ENCODE assay signal across 15 cellular contexts in the genomic region with DNA sequence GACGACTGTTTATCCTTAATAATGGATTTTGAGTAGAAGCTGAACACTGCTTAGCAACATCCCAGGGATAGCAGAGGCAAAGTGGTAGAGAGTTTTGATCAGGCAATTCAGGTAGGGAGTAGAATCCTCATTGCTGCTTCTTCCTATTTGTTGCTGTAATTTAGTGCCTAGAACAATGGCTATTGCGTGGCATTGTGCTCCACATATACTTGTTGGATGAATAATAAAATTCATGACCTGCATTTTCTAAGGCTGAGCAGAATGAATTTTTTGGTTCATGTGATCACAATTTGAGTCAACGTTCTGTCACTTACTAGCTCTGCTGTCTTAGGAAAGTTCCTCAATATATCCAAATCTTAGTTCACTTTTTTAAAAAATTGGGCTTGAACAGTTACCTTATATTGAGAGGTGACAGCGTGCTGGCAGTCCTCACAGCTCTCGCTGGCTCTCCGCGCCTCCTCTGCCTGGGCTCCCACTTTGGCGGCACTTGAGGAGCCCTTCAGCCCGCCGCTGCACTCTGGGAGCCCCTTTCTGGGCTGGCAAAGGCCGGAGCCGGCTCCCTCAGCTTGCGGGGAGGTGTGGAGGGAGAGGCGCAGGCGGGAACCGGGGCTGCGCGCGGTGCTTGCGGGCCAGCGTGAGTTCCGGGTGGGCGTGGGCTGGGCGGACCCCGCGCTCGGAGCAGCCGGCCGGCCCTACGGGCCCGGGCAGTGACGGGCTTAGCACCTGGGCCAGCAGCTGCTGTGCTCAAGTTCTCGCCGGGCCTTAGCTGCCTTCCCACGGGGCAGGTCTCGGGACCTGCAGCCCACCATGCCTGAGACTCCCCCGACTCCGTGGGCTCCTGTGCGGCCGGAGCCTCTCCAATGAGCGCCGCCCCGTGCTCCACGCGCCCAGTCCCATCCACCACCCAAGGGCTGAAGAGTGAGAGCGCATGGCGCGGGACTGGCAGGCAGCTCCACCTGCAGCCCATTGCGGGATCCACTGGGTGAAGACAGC.
"Had no signal": no experiment of that assay in that cellular context is flagged by ENCODE, and none has a peak within 500 bp of the region (broad histone marks: within the 10 kb centered on the region; RNA-seq: fewer than 3 reads in every experiment).

No MANE protein-coding gene starts in this region.

- H3K4me3 Mint-ChIP-seq: activated naive CD8-positive, alpha-beta T cell treated with anti-CD3 and anti-CD28 coated beads, Interleukin-2, amount 10 ng/mL, durations not matched to agents 7 days and 5 days; naive thymus-derived CD8-positive, alpha-beta T cell; T-helper 17 cell had no signal

- H3K27ac Mint-ChIP-seq: activated naive CD8-positive, alpha-beta T cell treated with anti-CD3 and anti-CD28 coated beads, Interleukin-2, amount 10 ng/mL, durations not matched to agents 7 days and 5 days; T-helper 17 cell had no signal

- H3K27me3 Mint-ChIP-seq: activated naive CD8-positive, alpha-beta T cell treated with anti-CD3 and anti-CD28 coated beads, Interleukin-2, amount 10 ng/mL, durations not matched to agents 7 days and 5 days; naive thymus-derived CD8-positive, alpha-beta T cell; T-helper 17 cell had no signal

- DNase-seq: activated CD4-positive, alpha-beta T cell treated with anti-CD3 and anti-CD28 coated beads for 48 hours; activated naive CD4-positive, alpha-beta T cell treated with Interleukin-2 at 50 U/mL for 16 hours; activated naive CD8-positive, alpha-beta T cell treated with anti-CD3 and anti-CD28 coated beads, Interleukin-2, amount 10 ng/mL, durations not matched to agents 7 days and 5 days; activated T-cell treated with anti-CD3 and anti-CD28 coated beads, Interleukin-2, amount 50 U/mL, for 1 hour; amygdala; dorsolateral prefrontal cortex; esophagus squamous epithelium; lower lobe of right lung; naive thymus-derived CD8-positive, alpha-beta T cell; spleen; stimulated activated CD4-positive, alpha-beta T cell treated with anti-CD3 and anti-CD28 coated beads, Interleukin-4, amount 100 ng/mL, for 24 hours; stimulated activated naive CD8-positive, alpha-beta T cell treated with anti-CD3 and anti-CD28 coated beads, Interleukin-15, Interleukin-2, amounts not matched to agents 100 U/mL and 50 U/mL, for 24 hours; SW 1271; T-helper 17 cell; transverse colon had no signal

- H3K9me3 Mint-ChIP-seq: naive thymus-derived CD8-positive, alpha-beta T cell had no signal

- ATAC-seq: naive thymus-derived CD8-positive, alpha-beta T cell; stimulated activated naive CD8-positive, alpha-beta T cell treated with anti-CD3 and anti-CD28 coated beads, Interleukin-15, Interleukin-2, amounts not matched to agents 100 U/mL and 50 U/mL, for 24 hours; T-helper 17 cell had no signal
